ENCODE assay signal across 34 cellular contexts in the genomic region with DNA sequence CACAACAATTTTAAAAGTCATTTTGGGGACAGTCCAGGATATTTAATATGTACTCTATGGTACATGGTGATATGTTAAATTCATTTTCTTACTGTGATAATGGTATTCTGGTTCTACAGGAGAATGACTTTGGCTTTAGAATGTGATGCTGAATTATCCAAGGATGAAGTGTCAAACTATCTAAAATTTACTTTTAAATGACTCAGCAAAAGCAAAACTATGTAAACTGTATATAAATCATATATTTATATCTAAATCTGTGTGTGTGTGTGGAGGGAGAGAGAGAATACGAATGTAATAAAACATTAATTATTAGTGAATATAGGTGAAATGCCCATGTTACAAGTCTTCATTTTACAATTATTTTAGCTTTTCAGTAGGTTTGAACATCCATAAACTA.
"Had no signal": no experiment of that assay in that cellular context is flagged by ENCODE, and none has a peak within 500 bp of the region (broad histone marks: within the 10 kb centered on the region; RNA-seq: fewer than 3 reads in every experiment).

No MANE protein-coding gene starts in this region.

- H3K4me3 ChIP-seq: MG63 had no signal

- H3K36me3 ChIP-seq: MG63 had no signal

- DNase-seq: Kasumi-1, MG63, MM.1S, MV-4-11, NCI-H1048, NCI-H1092, NCI-H1092 treated with DMSO at 0.1 percent for 48 hours, NCI-H1105, NCI-H1105 treated with DMSO at 0.1 percent for 48 hours, NCI-H1417 treated with DMSO at 0.1 percent for 48 hours, NCI-H1436, NCI-H1436 treated with DMSO at 0.1 percent for 48 hours, NCI-H146, NCI-H1694, NCI-H1694 treated with DMSO at 0.1 percent for 48 hours, NCI-H187, NCI-H187 treated with DMSO at 0.1 percent for 48 hours, NCI-H1930, NCI-H2029, NCI-H2029 treated with DMSO at 0.1 percent for 48 hours, NCI-H2081, NCI-H2081 treated with DMSO at 0.1 percent for 48 hours, NCI-H2107, NCI-H2171, NCI-H2171 treated with DMSO at 0.1 percent for 48 hours, NCI-H2227 treated with DMSO at 0.1 percent for 48 hours, NCI-H226, NCI-H446, NCI-H446 treated with DMSO at 0.1 percent for 48 hours, NCI-H510A, NCI-H510A treated with DMSO at 0.1 percent for 48 hours, NCI-H524, NCI-H524 treated with DMSO at 0.1 percent for 48 hours, NCI-H526 had no signal

- H3K27me3 ChIP-seq: MG63 had no signal

- H3K9me3 ChIP-seq: MG63 had no signal
